In the genomic region with DNA sequence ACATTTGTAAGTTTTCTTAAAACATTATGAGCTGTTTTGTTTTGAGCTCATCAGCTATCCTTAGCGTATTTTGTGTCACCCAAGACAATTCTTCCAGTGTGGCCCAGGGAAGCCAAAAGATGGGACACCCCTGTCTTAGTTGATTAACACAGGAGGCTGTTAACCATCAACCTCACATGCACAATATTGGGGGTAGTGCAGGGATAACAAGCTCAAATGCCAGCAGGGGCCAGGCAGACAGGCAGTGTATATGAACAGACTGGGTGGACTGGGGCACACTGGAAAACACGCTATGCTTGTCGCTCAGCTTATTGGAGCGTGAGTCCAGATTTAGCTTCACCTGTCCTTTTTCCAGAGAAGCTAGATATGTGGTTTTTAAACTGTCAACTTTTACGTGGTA, we compare ENCODE assay signal across 16 cellular contexts. TPM values are rescaled to one million over a fixed set of nuclear protein-coding genes. Genes with fewer than 3 reads are reported as not detected.
DNase-seq lines count a peak whose midpoint lies in the region; ATAC-seq lines count a peak whose summit lies in the region.
"Had no signal": no experiment of that assay in that cellular context is flagged by ENCODE, and none has a peak within 500 bp of the region (broad histone marks: within the 10 kb centered on the region; RNA-seq: fewer than 3 reads in every experiment).

No MANE protein-coding gene starts in this region.

- H3K4me1 Mint-ChIP-seq in activated naive CD4-positive, alpha-beta T cell treated with anti-CD3 and anti-CD28 coated beads, Interleukin-2, amount 50 U/mL, for 24 hours, result peaks cover 28% of the 10 kb centered on the region
- H3K4me1 Mint-ChIP-seq in activated T-helper 17 cell treated with anti-CD3 and anti-CD28 coated beads, Interleukin-2, amount 50 U/mL, for 72 hours, result peaks cover 15% of the 10 kb centered on the region
- peaks cover 7% of the 10 kb centered on the region for H3K4me1 Mint-ChIP-seq in memory B cell
- peaks cover 12 to 26% of the 10 kb centered on the region in 2 donors for H3K4me1 Mint-ChIP-seq in stimulated activated naive B cell treated with anti-CD40 and anti-IgM and Interleukin-4, amounts not matched to agents 10 μg/mL and 1 μg/mL and 100 μg/mL, for 72 hours
- H3K4me1 Mint-ChIP-seq: neural progenitor cell had no signal

- DNase-seq in activated naive CD4-positive, alpha-beta T cell treated with anti-CD3 and anti-CD28 coated beads, Interleukin-2, amount 50 U/mL, for 72 hours (ENCODE audit: low spot score in 2 of 2), result no peak
- DNase-seq in memory B cell (ENCODE audit: low spot score in 2 of 2), result no peak
- DNase-seq in stimulated activated naive B cell treated with anti-CD40 and anti-IgM and Interleukin-4, amounts not matched to agents 10 μg/mL and 1 μg/mL and 100 μg/mL, for 72 hours, result no peak
- no peak for DNase-seq in foreskin melanocyte
- DNase-seq: activated CD4-positive, CD25-positive, alpha-beta regulatory T cell treated with anti-CD3 and anti-CD28 coated beads, Interleukin-2, amount 50 U/mL, for 72 hours; activated gamma-delta T cell treated with Interleukin-2 at 50 U/mL for 16 hours; GDM1; hypothalamus; MV-4-11; NCI-H1930; spleen had no signal

- no peak overlapping the region for H3K4me3 Mint-ChIP-seq in activated naive CD4-positive, alpha-beta T cell treated with anti-CD3 and anti-CD28 coated beads, Interleukin-2, amount 50 U/mL, for 24 hours
- no peak overlapping the region for H3K4me3 Mint-ChIP-seq in activated T-helper 17 cell treated with anti-CD3 and anti-CD28 coated beads, Interleukin-2, amount 50 U/mL, for 72 hours
- no peak overlapping the region for H3K4me3 Mint-ChIP-seq in memory B cell
- peak overlapping the region in 1 of 2 donors; percentile 41 for H3K4me3 Mint-ChIP-seq in stimulated activated naive B cell treated with anti-CD40 and anti-IgM and Interleukin-4, amounts not matched to agents 10 μg/mL and 1 μg/mL and 100 μg/mL, for 72 hours
- H3K4me3 Mint-ChIP-seq: neural progenitor cell had no signal

- no peaks in the 10 kb centered on the region for H3K27me3 Mint-ChIP-seq in activated naive CD4-positive, alpha-beta T cell treated with anti-CD3 and anti-CD28 coated beads, Interleukin-2, amount 50 U/mL, for 24 hours
- no peaks in the 10 kb centered on the region for H3K27me3 Mint-ChIP-seq in activated T-helper 17 cell treated with anti-CD3 and anti-CD28 coated beads, Interleukin-2, amount 50 U/mL, for 72 hours
- H3K27me3 Mint-ChIP-seq in memory B cell, result no peaks in the 10 kb centered on the region
- H3K27me3 Mint-ChIP-seq in stimulated activated naive B cell treated with anti-CD40 and anti-IgM and Interleukin-4, amounts not matched to agents 10 μg/mL and 1 μg/mL and 100 μg/mL, for 72 hours, result no peaks in the 10 kb centered on the region

- H3K36me3 Mint-ChIP-seq in activated naive CD4-positive, alpha-beta T cell treated with anti-CD3 and anti-CD28 coated beads, Interleukin-2, amount 50 U/mL, for 24 hours, result peaks cover 16% of the 10 kb centered on the region
- peaks cover 18 to 32% of the 10 kb centered on the region in 2 donors for H3K36me3 Mint-ChIP-seq in activated naive CD4-positive, alpha-beta T cell treated with anti-CD3 and anti-CD28 coated beads, Interleukin-2, amount 50 U/mL, for 72 hours
- no peaks in the 10 kb centered on the region for H3K36me3 Mint-ChIP-seq in activated T-helper 17 cell treated with anti-CD3 and anti-CD28 coated beads, Interleukin-2, amount 50 U/mL, for 72 hours (ENCODE audit: low read depth)
- H3K36me3 Mint-ChIP-seq in memory B cell, result peaks cover 24% of the 10 kb centered on the region
- peaks cover 27 to 28% of the 10 kb centered on the region in 2 donors for H3K36me3 Mint-ChIP-seq in stimulated activated naive B cell treated with anti-CD40 and anti-IgM and Interleukin-4, amounts not matched to agents 10 μg/mL and 1 μg/mL and 100 μg/mL, for 72 hours

- ATAC-seq in activated naive CD4-positive, alpha-beta T cell treated with anti-CD3 and anti-CD28 coated beads, Interleukin-2, amount 50 U/mL, for 72 hours, result no peak
- ATAC-seq in activated T-helper 17 cell treated with anti-CD3 and anti-CD28 coated beads, Interleukin-2, amount 50 U/mL, for 72 hours (replicated peaks), result no peak
- ATAC-seq in memory B cell (ENCODE audit: low read depth) (no peak), HG03571 (IDR thresholded peaks at IDR 0.05; ENCODE audit: unreplicated experiment) (no peak), GM19023 (IDR thresholded peaks at IDR 0.05; ENCODE audit: unreplicated experiment) (no peak)
- peak; percentile 68 to 80 for ATAC-seq in stimulated activated naive B cell treated with anti-CD40 and anti-IgM and Interleukin-4, amounts not matched to agents 10 μg/mL and 1 μg/mL and 100 μg/mL, for 72 hours (replicated peaks)

- H3K9me3 Mint-ChIP-seq in activated naive CD4-positive, alpha-beta T cell treated with anti-CD3 and anti-CD28 coated beads, Interleukin-2, amount 50 U/mL, for 24 hours, result no peaks in the 10 kb centered on the region
- no peaks in the 10 kb centered on the region for H3K9me3 Mint-ChIP-seq in activated naive CD4-positive, alpha-beta T cell treated with anti-CD3 and anti-CD28 coated beads, Interleukin-2, amount 50 U/mL, for 72 hours
- H3K9me3 Mint-ChIP-seq in activated T-helper 17 cell treated with anti-CD3 and anti-CD28 coated beads, Interleukin-2, amount 50 U/mL, for 72 hours, result no peaks in the 10 kb centered on the region
- H3K9me3 Mint-ChIP-seq in memory B cell, result no peaks in the 10 kb centered on the region
- H3K9me3 Mint-ChIP-seq in stimulated activated naive B cell treated with anti-CD40 and anti-IgM and Interleukin-4, amounts not matched to agents 10 μg/mL and 1 μg/mL and 100 μg/mL, for 72 hours, result no peaks in the 10 kb centered on the region
- H3K9me3 Mint-ChIP-seq: neural progenitor cell had no signal

- H3K27ac Mint-ChIP-seq in activated naive CD4-positive, alpha-beta T cell treated with anti-CD3 and anti-CD28 coated beads, Interleukin-2, amount 50 U/mL, for 24 hours, result peak overlapping the region; percentile 76
- H3K27ac Mint-ChIP-seq in activated naive CD4-positive, alpha-beta T cell treated with anti-CD3 and anti-CD28 coated beads, Interleukin-2, amount 50 U/mL, for 72 hours, result peak overlapping the region in 1 of 2 donors; percentile 12
- H3K27ac Mint-ChIP-seq in activated T-helper 17 cell treated with anti-CD3 and anti-CD28 coated beads, Interleukin-2, amount 50 U/mL, for 72 hours, result peak overlapping the region; percentile 50
- peak overlapping the region; percentile 7 for H3K27ac Mint-ChIP-seq in memory B cell
- peak overlapping the region; percentile 81 for H3K27ac Mint-ChIP-seq in stimulated activated naive B cell treated with anti-CD40 and anti-IgM and Interleukin-4, amounts not matched to agents 10 μg/mL and 1 μg/mL and 100 μg/mL, for 72 hours
- H3K27ac Mint-ChIP-seq: neural progenitor cell had no signal

RNA-seq across cellular contexts. Expression of a gene that starts 14.8 kb away (rescaled TPM):
- total RNA-seq in activated naive CD4-positive, alpha-beta T cell treated with anti-CD3 and anti-CD28 coated beads, Interleukin-2, amount 50 U/mL, for 72 hours, result 100 to 1,000 TPM in 1 of 2 donors, 10 to 100 TPM in 1; 87.1 to 166 TPM
- total RNA-seq in activated T-helper 17 cell treated with anti-CD3 and anti-CD28 coated beads, Interleukin-2, amount 50 U/mL, for 72 hours, result 100 to 1,000 TPM in 1 of 2 donors, 10 to 100 TPM in 1; 79.4 to 113 TPM

Comparison
In these comparisons a context has a peak if more than half of its experiments do, and no peak if none do; other contexts are left out.
1. ATAC-seq: peak in stimulated activated naive B cell treated with anti-CD40 and anti-IgM and Interleukin-4, amounts not matched to agents 10 μg/mL and 1 μg/mL and 100 μg/mL, for 72 hours (2 of 2); none in activated naive CD4-positive, alpha-beta T cell treated with anti-CD3 and anti-CD28 coated beads, Interleukin-2, amount 50 U/mL, for 72 hours (0 of 2), activated T-helper 17 cell treated with anti-CD3 and anti-CD28 coated beads, Interleukin-2, amount 50 U/mL, for 72 hours (single experiment), memory B cell (single experiment), HG03571 (single experiment) and GM19023 (single experiment).